In genomic region chr21:35136106-35136505, GRCh38 we compare ENCODE assay signal across 25 cellular contexts.
DNase-seq lines count a peak whose midpoint lies in the region; ATAC-seq and TF ChIP-seq lines count a peak whose summit lies in the region.
"Had no signal": no experiment of that assay in that cellular context is flagged by ENCODE, and none has a peak within 500 bp of the region (broad histone marks: within the 10 kb centered on the region; RNA-seq: fewer than 3 reads in every experiment).

No MANE protein-coding gene starts in this region.

- H3K4me3 Mint-ChIP-seq in activated T-helper 2 cell treated with anti-CD3 and anti-CD28 coated beads, Interferon-gamma antibody, Interleukin-2, Interleukin-4, amounts not matched to agents 10 μg/mL and 5 μg/mL and 100 μg/mL, durations not matched to agents 14 hours and 24 hours and 36 hours (ENCODE audit: low read depth) = no peak overlapping the region
- H3K4me3 Mint-ChIP-seq in stimulated activated memory B cell treated with anti-CD40 and anti-IgM and Interleukin-4, amounts not matched to agents 10 μg/mL and 1 μg/mL and 100 μg/mL, for 72 hours = no peak overlapping the region
- H3K4me3 Mint-ChIP-seq: activated CD4-positive, alpha-beta memory T cell treated with anti-CD3 and anti-CD28 coated beads, Interleukin-2, amount 10 ng/mL, durations not matched to agents 7 days and 5 days; T-helper 2 cell treated with Interferon-gamma antibody and Interleukin-4, amounts not matched to agents 5 μg/mL and 100 μg/mL, for 36 hours; WTC11 had no signal

- no peaks in the 10 kb centered on the region for H3K36me3 Mint-ChIP-seq in activated T-helper 2 cell treated with anti-CD3 and anti-CD28 coated beads, Interferon-gamma antibody, Interleukin-2, Interleukin-4, amounts not matched to agents 10 μg/mL and 5 μg/mL and 100 μg/mL, durations not matched to agents 14 hours and 24 hours and 36 hours (ENCODE audit: low read depth)
- no peaks in the 10 kb centered on the region for H3K36me3 Mint-ChIP-seq in stimulated activated memory B cell treated with anti-CD40 and anti-IgM and Interleukin-4, amounts not matched to agents 10 μg/mL and 1 μg/mL and 100 μg/mL, for 72 hours
- H3K36me3 Mint-ChIP-seq: WTC11 had no signal

- H3K9me3 ChIP-seq in SK-N-SH (no peaks in the 10 kb centered on the region), hepatocyte (ENCODE audit: low read depth) (no peaks in the 10 kb centered on the region)
- H3K9me3 ChIP-seq: BE2C, mucosa of descending colon, stomach, upper lobe of right lung had no signal

- TF ChIP-seq CTCF in SK-N-SH (IDR thresholded peaks at IDR 0.05) (no peak), hepatocyte (IDR thresholded peaks at IDR 0.05; ENCODE audit: poor library complexity) (no peak)

- no peak for TF ChIP-seq RAD21 in SK-N-SH (IDR thresholded peaks at IDR 0.05; ENCODE audit: low read length)

- no peaks in the 10 kb centered on the region for H3K9me2 ChIP-seq in SK-N-SH
- H3K9me2 ChIP-seq in hepatocyte (replicated peaks; ENCODE audit: insufficient read depth) = no peaks in the 10 kb centered on the region

- 0 out of 2 replicates have a peak overlapping the region, but pooled peaks have one; percentile 48 for H3K9ac ChIP-seq in SK-N-SH

- TF ChIP-seq EP300 in SK-N-SH (IDR thresholded peaks at IDR 0.05; ENCODE audit: borderline replicate concordance in 1 of 2, low read depth in 1 of 2, low read length in 1 of 2) = no peak

- peak overlapping the region; percentile 85; the same call in 1 of the 2 replicates for H2AFZ ChIP-seq in SK-N-SH (ENCODE audit: low read depth)
- H2AFZ ChIP-seq in hepatocyte = no peak overlapping the region

- no peaks in the 10 kb centered on the region for H3K79me2 ChIP-seq in SK-N-SH (ENCODE audit: insufficient read depth)
- H3K79me2 ChIP-seq in hepatocyte = no peaks in the 10 kb centered on the region

- POLR2A ChIA-PET in SK-N-SH (lab: Yijun Ruan, JAX) = no interaction called here

- H3K4me2 ChIP-seq in SK-N-SH (peak overlapping the region; percentile 53; the same call in 1 of the 2 replicates), hepatocyte (no peak overlapping the region)

- no peaks in the 10 kb centered on the region for H3K9me3 Mint-ChIP-seq in activated T-helper 2 cell treated with anti-CD3 and anti-CD28 coated beads, Interferon-gamma antibody, Interleukin-2, Interleukin-4, amounts not matched to agents 10 μg/mL and 5 μg/mL and 100 μg/mL, durations not matched to agents 14 hours and 24 hours and 36 hours
- H3K9me3 Mint-ChIP-seq in stimulated activated memory B cell treated with anti-CD40 and anti-IgM and Interleukin-4, amounts not matched to agents 10 μg/mL and 1 μg/mL and 100 μg/mL, for 72 hours = no peaks in the 10 kb centered on the region
- H3K9me3 Mint-ChIP-seq: T-helper 2 cell treated with Interferon-gamma antibody and Interleukin-4, amounts not matched to agents 5 μg/mL and 100 μg/mL, for 36 hours; WTC11 had no signal

- H3K4me1 ChIP-seq in SK-N-SH (ENCODE audit: control insufficient read depth in 1 of 2, insufficient read depth in 2 of 2, low read depth in 1 of 2, low read length in 1 of 2) (peaks cover 9 to 29% of the 10 kb centered on the region in 2 experiments; a peak in 3 of 4 replicates), hepatocyte (ENCODE audit: insufficient read depth) (peaks cover 13% of the 10 kb centered on the region)
- H3K4me1 ChIP-seq: BE2C, upper lobe of right lung had no signal

- ATAC-seq in SK-N-SH treated with all-trans-retinoic acid at 6 μM for 48 hours = no peak
- no peak for ATAC-seq in stimulated activated memory B cell treated with anti-CD40 and anti-IgM and Interleukin-4, amounts not matched to agents 10 μg/mL and 1 μg/mL and 100 μg/mL, for 72 hours
- ATAC-seq in GM18909 (IDR thresholded peaks at IDR 0.05; ENCODE audit: poor library complexity, unreplicated experiment) = no peak
- ATAC-seq in GM19397 (IDR thresholded peaks at IDR 0.05; ENCODE audit: unreplicated experiment) = no peak
- ATAC-seq: WTC11 had no signal

- peaks cover 14% of the 10 kb centered on the region for H3F3A ChIP-seq in SK-N-SH (replicated peaks; ENCODE audit: insufficient read depth)

- H3K27me3 Mint-ChIP-seq in activated T-helper 2 cell treated with anti-CD3 and anti-CD28 coated beads, Interferon-gamma antibody, Interleukin-2, Interleukin-4, amounts not matched to agents 10 μg/mL and 5 μg/mL and 100 μg/mL, durations not matched to agents 14 hours and 24 hours and 36 hours (ENCODE audit: low read depth) = no peaks in the 10 kb centered on the region
- no peaks in the 10 kb centered on the region for H3K27me3 Mint-ChIP-seq in stimulated activated memory B cell treated with anti-CD40 and anti-IgM and Interleukin-4, amounts not matched to agents 10 μg/mL and 1 μg/mL and 100 μg/mL, for 72 hours

- peak overlapping the region; percentile 23 for H3K27ac Mint-ChIP-seq in activated T-helper 2 cell treated with anti-CD3 and anti-CD28 coated beads, Interferon-gamma antibody, Interleukin-2, Interleukin-4, amounts not matched to agents 10 μg/mL and 5 μg/mL and 100 μg/mL, durations not matched to agents 14 hours and 24 hours and 36 hours
- peak overlapping the region; percentile 62 for H3K27ac Mint-ChIP-seq in stimulated activated memory B cell treated with anti-CD40 and anti-IgM and Interleukin-4, amounts not matched to agents 10 μg/mL and 1 μg/mL and 100 μg/mL, for 72 hours
- H3K27ac Mint-ChIP-seq: activated CD4-positive, alpha-beta memory T cell treated with anti-CD3 and anti-CD28 coated beads, Interleukin-2, amount 10 ng/mL, durations not matched to agents 7 days and 5 days; T-helper 2 cell treated with Interferon-gamma antibody and Interleukin-4, amounts not matched to agents 5 μg/mL and 100 μg/mL, for 36 hours; WTC11 had no signal

- no peaks in the 10 kb centered on the region for H3K27me3 ChIP-seq in SK-N-SH (ENCODE audit: insufficient read depth)
- H3K27me3 ChIP-seq in hepatocyte = no peaks in the 10 kb centered on the region
- H3K27me3 ChIP-seq: BE2C, stomach, upper lobe of right lung had no signal

- H3K36me3 ChIP-seq in SK-N-SH (replicated peaks in 1 of 2; ENCODE audit: control insufficient read depth in 1 of 2, insufficient read depth in 2 of 2, low read length in 1 of 2) = no peaks in the 10 kb centered on the region
- H3K36me3 ChIP-seq in hepatocyte (replicated peaks; ENCODE audit: insufficient read depth, low read depth) = no peaks in the 10 kb centered on the region
- H3K36me3 ChIP-seq: BE2C, stomach, upper lobe of right lung had no signal

- H3K27ac ChIP-seq in SK-N-SH (ENCODE audit: low read depth in 2 of 2, low read length in 1 of 2) (peak overlapping the region; percentile 5 to 62), hepatocyte (peak overlapping the region; percentile 96)
- H3K27ac ChIP-seq: 22Rv1, HL-60, upper lobe of right lung had no signal

- intact Hi-C loops in activated T-helper 2 cell treated with anti-CD3 and anti-CD28 coated beads, Interferon-gamma antibody, Interleukin-2, Interleukin-4, amounts not matched to agents 10 μg/mL and 5 μg/mL and 100 μg/mL, durations not matched to agents 14 hours and 24 hours and 36 hours (cut with micrococcal nuclease) = no loop called here

- CTCF ChIA-PET in SK-N-SH (lab: Yijun Ruan, JAX) = interaction anchor here (1.0 kb wide), 1 partner anchor 72 kb away, joined by 3 read pairs; no protein-coding TSS in a partner anchor

- no peak overlapping the region for H3K4me3 ChIP-seq in SK-N-SH (ENCODE audit: low read depth in 2 of 2, low read length in 1 of 2)
- H3K4me3 ChIP-seq in hepatocyte = no peak overlapping the region
- H3K4me3 ChIP-seq: mucosa of descending colon, stomach, upper lobe of right lung had no signal

- DNase-seq in SK-N-SH (no peak), hepatocyte (ENCODE audit: low spot score) (no peak), DMS 273 treated with DMSO at 0.1 percent for 48 hours (lab: John Stamatoyannopoulos, UW) (no peak)
- no peak for DNase-seq in activated T-helper 2 cell treated with anti-CD3 and anti-CD28 coated beads, Interferon-gamma antibody, Interleukin-2, Interleukin-4, amounts not matched to agents 10 μg/mL and 5 μg/mL and 100 μg/mL, durations not matched to agents 14 hours and 24 hours and 36 hours (ENCODE audit: low spot score)
- DNase-seq: activated CD4-positive, alpha-beta memory T cell treated with anti-CD3 and anti-CD28 coated beads, Interleukin-2, amount 10 ng/mL, durations not matched to agents 7 days and 5 days; activated T-cell treated with anti-CD3 and anti-CD28 coated beads for 4 hours; BE2C; effector memory CD4-positive, alpha-beta T cell; glutamatergic neuron; left colon; MM.1S; NCI-H1436 treated with DMSO at 0.1 percent for 48 hours; NCI-H748 treated with DMSO at 0.1 percent for 48 hours; stimulated activated CD4-positive, alpha-beta T cell treated with anti-CD3 and anti-CD28 coated beads, Interleukin-4, amount 100 ng/mL, for 4 hours; upper lobe of right lung had no signal

- WGBS in SK-N-SH (ENCODE audit: low lambda C conversion rate) = 89% methylated on average over 3 of the region's 3 CpGs
- 65% methylated on average over 3 of the region's 3 CpGs for WGBS in hepatocyte (ENCODE audit: low lambda C conversion rate, missing lambda C conversion rate)

- peaks cover 33% of the 10 kb centered on the region for H3K4me1 Mint-ChIP-seq in activated T-helper 2 cell treated with anti-CD3 and anti-CD28 coated beads, Interferon-gamma antibody, Interleukin-2, Interleukin-4, amounts not matched to agents 10 μg/mL and 5 μg/mL and 100 μg/mL, durations not matched to agents 14 hours and 24 hours and 36 hours (ENCODE audit: low read depth)
- H3K4me1 Mint-ChIP-seq in stimulated activated memory B cell treated with anti-CD40 and anti-IgM and Interleukin-4, amounts not matched to agents 10 μg/mL and 1 μg/mL and 100 μg/mL, for 72 hours = peaks cover 33% of the 10 kb centered on the region

- H4K20me1 ChIP-seq in SK-N-SH (ENCODE audit: insufficient read depth) = no peaks in the 10 kb centered on the region
- no peaks in the 10 kb centered on the region for H4K20me1 ChIP-seq in hepatocyte (ENCODE audit: insufficient read depth, poor library complexity, severe bottlenecking)

TF ChIP-seq in SK-N-SH, 30 proteins besides CTCF, POLR2A, EP300 and RAD21:
- TF ChIP-seq TEAD4 (IDR thresholded peaks at IDR 0.05; ENCODE audit: borderline replicate concordance, insufficient read depth) = no peak
- no peak for TF ChIP-seq MEF2A (IDR thresholded peaks at IDR 0.05; ENCODE audit: borderline replicate concordance, low read depth)
- no peak for TF ChIP-seq RFX5 (IDR thresholded peaks at IDR 0.05; ENCODE audit: low read length)

TF ChIP-seq in SK-N-SH treated with all-trans-retinoic acid at 6 μM for 48 hours, 23 proteins besides CTCF, POLR2A, EP300 and RAD21 (continues in another document):
- TF ChIP-seq ARNTL (CRISPR knock-in tag; IDR thresholded peaks at IDR 0.05; ENCODE audit: borderline replicate concordance, low read depth) (no peak), ESRRG (CRISPR knock-in tag; IDR thresholded peaks at IDR 0.05) (no peak), TOX (CRISPR knock-in tag; IDR thresholded peaks at IDR 0.05; ENCODE audit: borderline replicate concordance) (no peak), RARB (CRISPR knock-in tag; IDR thresholded peaks at IDR 0.05) (no peak)
